ENCODE assay signal across 1 cellular context in genomic region chr16:13435873-13436474, GRCh38.
TF ChIP-seq lines count a peak whose summit lies in the region.

No MANE protein-coding gene starts in this region.

TF ChIP-seq in H1, 55 proteins besides CTCF, POLR2A, EP300 and RAD21 (continued from another document):
- TF ChIP-seq YY1 (IDR thresholded peaks at IDR 0.05; ENCODE audit: low read depth, low read length) (peak; percentile 70), SUZ12 (IDR thresholded peaks at IDR 0.05; ENCODE audit: low read length) (no peak)
